19 cellular contexts compared by ENCODE assay signal in the genomic region with DNA sequence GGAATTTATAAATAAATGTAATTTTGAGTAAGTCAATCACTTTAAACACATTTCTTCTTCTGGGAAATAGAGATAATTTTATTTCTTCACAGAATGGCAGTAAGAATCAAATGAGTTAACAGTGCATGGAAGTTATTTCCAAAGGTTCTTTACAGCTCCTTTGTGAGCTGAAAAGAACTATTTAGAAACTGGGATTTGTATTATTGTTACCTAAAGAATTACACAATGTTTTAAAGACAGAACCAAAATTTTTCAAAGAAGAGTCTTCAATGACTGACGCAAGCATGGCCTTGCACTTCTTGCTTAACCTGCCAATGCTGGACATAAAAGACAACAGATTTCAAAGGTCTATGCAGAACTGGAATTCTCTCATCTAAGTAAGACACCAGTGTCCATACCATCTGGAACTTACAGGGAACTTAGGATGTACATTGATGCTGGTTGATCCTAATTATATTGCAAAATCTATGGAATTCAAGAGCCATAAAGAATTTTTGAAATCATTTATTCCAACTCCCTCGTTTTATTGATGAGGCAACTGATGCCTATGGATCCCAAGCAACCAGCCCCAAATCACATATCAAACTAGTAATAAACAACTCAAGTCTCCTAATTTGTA.
"Had no signal": no experiment of that assay in that cellular context is flagged by ENCODE, and none has a peak within 500 bp of the region (broad histone marks: within the 10 kb centered on the region; RNA-seq: fewer than 3 reads in every experiment).

No MANE protein-coding gene starts in this region.

- H3K79me2 ChIP-seq: hepatocyte had no signal

- H3K36me3 ChIP-seq: adrenal gland, lower lobe of right lung, prostate gland, stomach, upper lobe of right lung had no signal

- H3K4me3 ChIP-seq: hepatocyte, prostate gland, skin epidermis, stomach had no signal

- DNase-seq: activated CD4-positive, CD25-positive, alpha-beta regulatory T cell treated with anti-CD3 and anti-CD28 coated beads, Interleukin-2, amount 50 U/mL, for 72 hours; activated CD8-positive, alpha-beta memory T cell treated with anti-CD3 and anti-CD28 coated beads for 24 hours; activated CD8-positive, alpha-beta memory T cell treated with anti-CD3 and anti-CD28 coated beads, Interleukin-2, amount 50 U/mL, for 48 hours; activated gamma-delta T cell; activated T-cell treated with anti-CD3 and anti-CD28 coated beads, Interleukin-2, amount 50 U/mL, for 48 hours; endodermal cell; foreskin fibroblast; left colon; lower lobe of right lung; nephron progenitor cell; stomach; T1000; upper lobe of right lung had no signal

- H3K9me3 ChIP-seq: adrenal gland, lower lobe of right lung, prostate gland, stomach, upper lobe of right lung had no signal

- ATAC-seq: left colon had no signal

- H3K27ac Mint-ChIP-seq: activated naive CD4-positive, alpha-beta T cell treated with anti-CD3 and anti-CD28 coated beads, Interleukin-2, amount 50 U/mL, for 24 hours; endodermal cell; nephron progenitor cell had no signal

- H2AFZ ChIP-seq: hepatocyte had no signal

- H3K9me3 Mint-ChIP-seq: activated naive CD4-positive, alpha-beta T cell treated with anti-CD3 and anti-CD28 coated beads, Interleukin-2, amount 50 U/mL, for 24 hours; endodermal cell; nephron progenitor cell had no signal

- H3K27ac ChIP-seq: epithelial cell of prostate, hepatocyte, prostate gland, skin epidermis, stomach, upper lobe of right lung had no signal

- H3K4me1 ChIP-seq: prostate gland, upper lobe of right lung had no signal
